Comparison of ENCODE assay signal across 34 cellular contexts in genomic region chr19:35093430-35093829, GRCh38. TPM values are rescaled to one million over a fixed set of nuclear protein-coding genes. Genes with fewer than 3 reads are reported as not detected.
"Had no signal": no experiment of that assay in that cellular context is flagged by ENCODE, and none has a peak within 500 bp of the region (broad histone marks: within the 10 kb centered on the region; RNA-seq: fewer than 3 reads in every experiment).

No MANE protein-coding gene starts in this region.

- H3K9me3 Mint-ChIP-seq: activated CD4-positive, alpha-beta memory T cell treated with anti-CD3 and anti-CD28 coated beads, Interleukin-2, amount 10 ng/mL, durations not matched to agents 7 days and 5 days; activated CD4-positive, alpha-beta T cell treated with anti-CD3 and anti-CD28 coated beads, Interleukin-2, amount 10 ng/mL, durations not matched to agents 7 days and 5 days; activated naive CD4-positive, alpha-beta T cell treated with anti-CD3 and anti-CD28 coated beads, Interleukin-2, amount 10 ng/mL, durations not matched to agents 7 days and 5 days; activated naive CD4-positive, alpha-beta T cell treated with anti-CD3 and anti-CD28 coated beads, Interleukin-2, amount 50 U/mL, for 72 hours; activated naive CD8-positive, alpha-beta T cell treated with anti-CD3 and anti-CD28 coated beads, Interleukin-2, amount 10 ng/mL, durations not matched to agents 7 days and 5 days; activated T-cell treated with anti-CD3 and anti-CD28 coated beads, Interleukin-2, amount 50 U/mL, for 24 hours; activated T-cell treated with anti-CD3 and anti-CD28 coated beads, Interleukin-2, amount 50 U/mL, for 72 hours; WTC11 had no signal

- H3K4me1 Mint-ChIP-seq: activated CD4-positive, alpha-beta memory T cell treated with anti-CD3 and anti-CD28 coated beads, Interleukin-2, amount 10 ng/mL, durations not matched to agents 7 days and 5 days; activated naive CD8-positive, alpha-beta T cell treated with anti-CD3 and anti-CD28 coated beads, Interleukin-2, amount 10 ng/mL, durations not matched to agents 7 days and 5 days; brain had no signal

- ATAC-seq: activated naive CD4-positive, alpha-beta T cell treated with anti-CD3 and anti-CD28 coated beads, Interleukin-2, amount 50 U/mL, for 72 hours; activated T-cell treated with anti-CD3 and anti-CD28 coated beads, Interleukin-2, amount 50 U/mL, for 72 hours; gastroesophageal sphincter; heart right ventricle; WTC11 had no signal

- H3K4me3 Mint-ChIP-seq: activated CD4-positive, alpha-beta memory T cell treated with anti-CD3 and anti-CD28 coated beads, Interleukin-2, amount 10 ng/mL, durations not matched to agents 7 days and 5 days; activated CD4-positive, alpha-beta T cell treated with anti-CD3 and anti-CD28 coated beads, Interleukin-2, amount 10 ng/mL, durations not matched to agents 7 days and 5 days; activated naive CD4-positive, alpha-beta T cell treated with anti-CD3 and anti-CD28 coated beads, Interleukin-2, amount 10 ng/mL, durations not matched to agents 7 days and 5 days; activated naive CD8-positive, alpha-beta T cell treated with anti-CD3 and anti-CD28 coated beads, Interleukin-2, amount 10 ng/mL, durations not matched to agents 7 days and 5 days; activated T-cell treated with anti-CD3 and anti-CD28 coated beads, Interleukin-2, amount 50 U/mL, for 24 hours; activated T-cell treated with anti-CD3 and anti-CD28 coated beads, Interleukin-2, amount 50 U/mL, for 72 hours; brain; WTC11 had no signal

- H3K4me3 ChIP-seq: ascending aorta, breast epithelium, cardiac muscle cell, colonic mucosa, esophagus squamous epithelium, gastroesophageal sphincter, heart right ventricle had no signal

- H3K9me3 ChIP-seq: ascending aorta, breast epithelium, colonic mucosa, esophagus squamous epithelium, gastroesophageal sphincter, heart right ventricle had no signal

- H3K4me1 ChIP-seq: breast epithelium, colonic mucosa had no signal

- H3K27ac Mint-ChIP-seq: activated CD4-positive, alpha-beta memory T cell treated with anti-CD3 and anti-CD28 coated beads, Interleukin-2, amount 10 ng/mL, durations not matched to agents 7 days and 5 days; activated CD4-positive, alpha-beta T cell treated with anti-CD3 and anti-CD28 coated beads, Interleukin-2, amount 10 ng/mL, durations not matched to agents 7 days and 5 days; activated naive CD4-positive, alpha-beta T cell treated with anti-CD3 and anti-CD28 coated beads, Interleukin-2, amount 10 ng/mL, durations not matched to agents 7 days and 5 days; activated naive CD4-positive, alpha-beta T cell treated with anti-CD3 and anti-CD28 coated beads, Interleukin-2, amount 50 U/mL, for 72 hours; activated naive CD8-positive, alpha-beta T cell treated with anti-CD3 and anti-CD28 coated beads, Interleukin-2, amount 10 ng/mL, durations not matched to agents 7 days and 5 days; activated T-cell treated with anti-CD3 and anti-CD28 coated beads, Interleukin-2, amount 50 U/mL, for 24 hours; activated T-cell treated with anti-CD3 and anti-CD28 coated beads, Interleukin-2, amount 50 U/mL, for 72 hours; brain; WTC11 had no signal

- H3K27me3 ChIP-seq: breast epithelium, cardiac muscle cell, colonic mucosa had no signal

- DNase-seq: activated CD4-positive, alpha-beta memory T cell treated with anti-CD3 and anti-CD28 coated beads, Interleukin-2, amount 10 ng/mL, durations not matched to agents 7 days and 5 days; activated CD4-positive, alpha-beta T cell treated with anti-CD3 and anti-CD28 coated beads for 1 hour; activated CD4-positive, alpha-beta T cell treated with anti-CD3 and anti-CD28 coated beads for 4 hours; activated CD4-positive, alpha-beta T cell treated with anti-CD3 and anti-CD28 coated beads, Interleukin-2, amount 10 ng/mL, durations not matched to agents 7 days and 5 days; activated CD4-positive, alpha-beta T cell treated with anti-CD3 and anti-CD28 coated beads, Interleukin-2, amount 50 U/mL, for 4 hours; activated CD8-positive, alpha-beta memory T cell treated with anti-CD3 and anti-CD28 coated beads, Interleukin-2, amount 50 U/mL, for 48 hours; activated gamma-delta T cell; activated naive CD4-positive, alpha-beta T cell; activated naive CD4-positive, alpha-beta T cell treated with anti-CD3 and anti-CD28 coated beads, Interleukin-2, amount 10 ng/mL, durations not matched to agents 7 days and 5 days; activated naive CD8-positive, alpha-beta T cell treated with anti-CD3 and anti-CD28 coated beads, Interleukin-2, amount 10 ng/mL, durations not matched to agents 7 days and 5 days; activated T-cell treated with anti-CD3 and anti-CD28 coated beads for 4 hours; activated T-cell treated with anti-CD3 and anti-CD28 coated beads, Interleukin-2, amount 50 U/mL, for 24 hours; activated T-cell treated with anti-CD3 and anti-CD28 coated beads, Interleukin-2, amount 50 U/mL, for 72 hours; central memory CD4-positive, alpha-beta T cell; cerebellar nuclear complex; colonic mucosa; effector CD8-positive, alpha-beta T cell; esophagus squamous epithelium; foreskin melanocyte; heart right ventricle; T-helper 2 cell had no signal

- H3K27ac ChIP-seq: ascending aorta, breast epithelium, cardiac muscle cell, colonic mucosa, epithelial cell of prostate, gastroesophageal sphincter, heart right ventricle had no signal

- H3K36me3 Mint-ChIP-seq: activated naive CD4-positive, alpha-beta T cell treated with anti-CD3 and anti-CD28 coated beads, Interleukin-2, amount 10 ng/mL, durations not matched to agents 7 days and 5 days; activated naive CD4-positive, alpha-beta T cell treated with anti-CD3 and anti-CD28 coated beads, Interleukin-2, amount 50 U/mL, for 72 hours; activated naive CD8-positive, alpha-beta T cell treated with anti-CD3 and anti-CD28 coated beads, Interleukin-2, amount 10 ng/mL, durations not matched to agents 7 days and 5 days; brain; WTC11 had no signal

- H3K36me3 ChIP-seq: ascending aorta, breast epithelium, cardiac muscle cell, colonic mucosa, esophagus squamous epithelium, gastroesophageal sphincter, heart right ventricle had no signal

RNA-seq across cellular contexts. Expression of gene FXYD3, which starts 22.2 kb away (rescaled TPM):
- total RNA-seq: activated CD4-positive, alpha-beta memory T cell treated with anti-CD3 and anti-CD28 coated beads, Interleukin-2, amount 10 ng/mL, durations not matched to agents 7 days and 5 days; activated CD4-positive, alpha-beta T cell treated with anti-CD3 and anti-CD28 coated beads, Interleukin-2, amount 10 ng/mL, durations not matched to agents 7 days and 5 days; activated naive CD4-positive, alpha-beta T cell treated with anti-CD3 and anti-CD28 coated beads, Interleukin-2, amount 50 U/mL, for 72 hours; activated naive CD8-positive, alpha-beta T cell treated with anti-CD3 and anti-CD28 coated beads, Interleukin-2, amount 10 ng/mL, durations not matched to agents 7 days and 5 days; activated T-cell treated with anti-CD3 and anti-CD28 coated beads, Interleukin-2, amount 50 U/mL, for 72 hours; ascending aorta; cardiac muscle cell; dermis microvascular lymphatic vessel endothelial cell; endothelial cell of umbilical vein; fibroblast of lung; fibroblast of villous mesenchyme; glomerular endothelial cell had no signal
- polyA plus RNA-seq: endothelial cell of umbilical vein, fibroblast of lung had no signal

RNA-seq across cellular contexts. Expression of gene LGI4, which starts 41.4 kb away (rescaled TPM):
- total RNA-seq: dermis microvascular lymphatic vessel endothelial cell, endothelial cell of umbilical vein, fibroblast of villous mesenchyme, glomerular endothelial cell had no signal
- polyA plus RNA-seq: endothelial cell of umbilical vein had no signal

RNA-seq across cellular contexts. Expression of gene FXYD1, which starts 45.2 kb away (rescaled TPM):
- total RNA-seq: activated naive CD8-positive, alpha-beta T cell treated with anti-CD3 and anti-CD28 coated beads, Interleukin-2, amount 10 ng/mL, durations not matched to agents 7 days and 5 days; dermis microvascular lymphatic vessel endothelial cell; endothelial cell of umbilical vein; fibroblast of villous mesenchyme; glomerular endothelial cell had no signal
- polyA plus RNA-seq: endothelial cell of umbilical vein had no signal

RNA-seq across cellular contexts. Expression of gene FXYD7, which starts 49.6 kb away (rescaled TPM):
- total RNA-seq: ascending aorta, breast epithelium, dermis microvascular lymphatic vessel endothelial cell, endothelial cell of umbilical vein, esophagus squamous epithelium, fibroblast of lung, gastroesophageal sphincter, glomerular endothelial cell had no signal
- polyA plus RNA-seq: endothelial cell of umbilical vein, fibroblast of lung had no signal

RNA-seq across cellular contexts. Expression of gene HPN, which starts 51.9 kb away (rescaled TPM):
- total RNA-seq: activated CD4-positive, alpha-beta memory T cell treated with anti-CD3 and anti-CD28 coated beads, Interleukin-2, amount 10 ng/mL, durations not matched to agents 7 days and 5 days; activated CD4-positive, alpha-beta T cell treated with anti-CD3 and anti-CD28 coated beads, Interleukin-2, amount 10 ng/mL, durations not matched to agents 7 days and 5 days; activated naive CD4-positive, alpha-beta T cell treated with anti-CD3 and anti-CD28 coated beads, Interleukin-2, amount 50 U/mL, for 72 hours; dermis microvascular lymphatic vessel endothelial cell; endothelial cell of umbilical vein; fibroblast of villous mesenchyme; glomerular endothelial cell had no signal
- polyA plus RNA-seq: fibroblast of lung had no signal
